ENCODE assay signal across 18 cellular contexts in the genomic region with DNA sequence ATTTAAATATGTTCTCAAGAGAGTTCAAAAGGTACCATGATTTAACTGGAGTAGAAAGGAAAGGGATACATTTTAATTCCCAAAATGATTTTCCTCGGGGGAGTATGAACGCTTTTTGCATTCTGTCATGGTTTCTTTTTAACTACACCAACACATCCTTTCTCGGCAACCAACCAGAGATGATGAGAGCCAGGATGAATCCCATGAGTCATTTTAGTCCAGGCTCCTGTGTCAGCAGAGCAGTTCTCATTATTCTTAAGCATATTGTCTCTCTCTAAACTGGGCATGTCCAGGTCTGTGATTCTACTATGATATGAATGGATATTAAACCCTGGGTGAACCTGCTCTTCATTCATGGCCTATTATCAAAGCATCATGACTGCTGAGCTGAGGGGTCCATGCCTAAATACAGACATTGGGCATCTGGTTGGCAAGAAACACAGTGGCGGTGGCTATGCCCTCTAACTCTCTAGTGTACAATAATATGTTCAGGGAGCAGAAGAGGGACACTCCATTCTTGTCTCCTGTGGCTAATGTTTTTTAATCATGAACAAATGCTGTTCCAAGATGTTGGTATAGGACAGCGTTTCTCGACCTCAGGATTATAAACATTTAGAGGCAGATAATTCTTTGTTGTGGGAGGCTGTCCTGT.
DNase-seq lines count a peak whose midpoint lies in the region; ATAC-seq and TF ChIP-seq lines count a peak whose summit lies in the region.
"Had no signal": no experiment of that assay in that cellular context is flagged by ENCODE, and none has a peak within 500 bp of the region (broad histone marks: within the 10 kb centered on the region; RNA-seq: fewer than 3 reads in every experiment).

No MANE protein-coding gene starts in this region.

- H3K9ac ChIP-seq in adipocyte (ENCODE audit: low read length) = no peak overlapping the region
- H3K9ac ChIP-seq in stomach smooth muscle (ENCODE audit: low read length in 2 of 2) = no peak overlapping the region

- intact Hi-C loops in thyroid gland (cut with DNase I) = no loop called here

- H3K9me3 ChIP-seq in adipocyte (ENCODE audit: control insufficient read depth, low read length) = no peaks in the 10 kb centered on the region
- no peaks in the 10 kb centered on the region for H3K9me3 ChIP-seq in stomach smooth muscle (ENCODE audit: control insufficient read depth in 2 of 2, low read length in 2 of 2)
- no peaks in the 10 kb centered on the region for H3K9me3 ChIP-seq in thyroid gland
- H3K9me3 ChIP-seq: transverse colon had no signal

- ATAC-seq in GM23338 (no peak), HG02623 (IDR thresholded peaks at IDR 0.05; ENCODE audit: unreplicated experiment) (no peak), GM21515 (IDR thresholded peaks at IDR 0.05; ENCODE audit: unreplicated experiment) (no peak)
- ATAC-seq: HCT116, pancreas had no signal

- no peaks in the 10 kb centered on the region for H3K36me3 Mint-ChIP-seq in GM23338 (ENCODE audit: low read depth)

- H3K4me3 Mint-ChIP-seq in GM23338 = no peak overlapping the region
- H3K4me3 Mint-ChIP-seq: T-helper 1 cell treated with Interleukin-12 subunit alpha and Interleukin-12 subunit beta and Interleukin-4 antibody, amounts not matched to agents 30 μg/mL and 1 μg/mL, for 36 hours had no signal

- H3K27me3 ChIP-seq in GM23338 (ENCODE audit: insufficient read depth) (no peaks in the 10 kb centered on the region), adipocyte (replicated peaks; ENCODE audit: control insufficient read depth, insufficient read depth, low read length) (no peaks in the 10 kb centered on the region), stomach smooth muscle (ENCODE audit: control insufficient read depth in 1 of 2, insufficient read depth in 2 of 2, low read length in 2 of 2) (no peaks in the 10 kb centered on the region), thyroid gland (no peaks in the 10 kb centered on the region)
- H3K27me3 ChIP-seq: pancreas, transverse colon had no signal

- H3F3A ChIP-seq in GM23338 (replicated peaks; ENCODE audit: low read depth) = no peaks in the 10 kb centered on the region

- H3K36me3 ChIP-seq in GM23338 (ENCODE audit: insufficient read depth) (no peaks in the 10 kb centered on the region), adipocyte (ENCODE audit: control insufficient read depth, insufficient read depth, low read length, severe bottlenecking) (no peaks in the 10 kb centered on the region), stomach smooth muscle (ENCODE audit: control insufficient read depth in 2 of 2, insufficient read depth in 2 of 2, low read length in 2 of 2) (no peaks in the 10 kb centered on the region), thyroid gland (no peaks in the 10 kb centered on the region)
- H3K36me3 ChIP-seq: transverse colon had no signal

- 86 to 90% methylated on average over 6 of the region's 6 CpGs for WGBS in thyroid gland, 2 donors

- no peak for TF ChIP-seq POLR2A in thyroid gland (IDR thresholded peaks at IDR 0.05)

- no peak overlapping the region for H3K27ac Mint-ChIP-seq in GM23338
- H3K27ac Mint-ChIP-seq: activated T-helper 2 cell treated with anti-CD3 and anti-CD28 coated beads, Interferon-gamma antibody, Interleukin-2, Interleukin-4, amounts not matched to agents 10 μg/mL and 5 μg/mL and 100 μg/mL, durations not matched to agents 14 hours and 24 hours and 36 hours; T-helper 1 cell treated with Interleukin-12 subunit alpha and Interleukin-12 subunit beta and Interleukin-4 antibody, amounts not matched to agents 30 μg/mL and 1 μg/mL, for 36 hours had no signal

- H3K27me3 Mint-ChIP-seq in GM23338 (ENCODE audit: insufficient read depth, low read depth, poor library complexity) = no peaks in the 10 kb centered on the region

- no peaks in the 10 kb centered on the region for H3K9me2 ChIP-seq in GM23338 (ENCODE audit: insufficient read depth)

- no peaks in the 10 kb centered on the region for H4K20me1 ChIP-seq in GM23338 (replicated peaks; ENCODE audit: insufficient read depth)

- TF ChIP-seq CTCF in GM23338 (conservative IDR thresholded peaks at IDR 0.05; ENCODE audit: low read depth in 2 of 2) = no peak
- no peak for TF ChIP-seq CTCF in thyroid gland (IDR thresholded peaks at IDR 0.05)

- no peaks in the 10 kb centered on the region; the same call in 1 of the 2 replicates for H3K4me1 ChIP-seq in GM23338 (ENCODE audit: insufficient read depth)
- no peaks in the 10 kb centered on the region for H3K4me1 ChIP-seq in adipocyte (ENCODE audit: control insufficient read depth, insufficient read depth, low read length)
- H3K4me1 ChIP-seq in stomach smooth muscle (ENCODE audit: control insufficient read depth, insufficient read depth, low read length) = no peaks in the 10 kb centered on the region
- peaks cover 0 to 9% of the 10 kb centered on the region in 2 donors for H3K4me1 ChIP-seq in thyroid gland
- H3K4me1 ChIP-seq: pancreas, transverse colon had no signal

- DNase-seq in GM23338 (ENCODE audit: low spot score) (no peak), adipocyte (ENCODE audit: low read depth) (peak; percentile 22), iris pigment epithelial cell (ENCODE audit: low read depth) (peak; percentile 23), DMS53 treated with DMSO at 0.1 percent for 48 hours (lab: John Stamatoyannopoulos, UW; ENCODE audit: unreplicated experiment) (no peak), thyroid gland (no peak)
- DNase-seq: amniotic stem cell, foreskin melanocyte, NCI-H1436, NCI-H446, pancreas, Right ventricle myocardium superior, transverse colon had no signal

- H3K79me2 ChIP-seq in GM23338 (replicated peaks; ENCODE audit: insufficient read depth) = no peaks in the 10 kb centered on the region

- no peak overlapping the region for H3K27ac ChIP-seq in GM23338 (ENCODE audit: low read depth)
- H3K27ac ChIP-seq in stomach smooth muscle (ENCODE audit: low read length) = peak overlapping the region; percentile 3
- no peak overlapping the region for H3K27ac ChIP-seq in thyroid gland
- H3K27ac ChIP-seq: pancreas, transverse colon had no signal

- 0 out of 2 replicates have a peak overlapping the region, but pooled peaks have one; percentile 43 for H2AFZ ChIP-seq in GM23338

- no peak overlapping the region for H3K4me2 ChIP-seq in GM23338

- no peaks in the 10 kb centered on the region for H3K9me3 Mint-ChIP-seq in GM23338
- H3K9me3 Mint-ChIP-seq: activated T-helper 2 cell treated with anti-CD3 and anti-CD28 coated beads, Interferon-gamma antibody, Interleukin-2, Interleukin-4, amounts not matched to agents 10 μg/mL and 5 μg/mL and 100 μg/mL, durations not matched to agents 14 hours and 24 hours and 36 hours; T-helper 1 cell treated with Interleukin-12 subunit alpha and Interleukin-12 subunit beta and Interleukin-4 antibody, amounts not matched to agents 30 μg/mL and 1 μg/mL, for 36 hours had no signal

- H3K4me3 ChIP-seq in GM23338 = no peak overlapping the region
- H3K4me3 ChIP-seq in adipocyte (ENCODE audit: low read length) = no peak overlapping the region
- no peak overlapping the region for H3K4me3 ChIP-seq in stomach smooth muscle (ENCODE audit: low read length in 2 of 2)
- no peak overlapping the region for H3K4me3 ChIP-seq in thyroid gland (replicated peaks in 1 of 3)
- H3K4me3 ChIP-seq: pancreas, transverse colon had no signal

- H3K4me1 Mint-ChIP-seq in GM23338 = peaks cover 2% of the 10 kb centered on the region; the same call in 2 of the 3 replicates

TF ChIP-seq in GM23338, 12 proteins besides CTCF, POLR2A, EP300 and RAD21 (continues in another document):
- TF ChIP-seq POLR2AphosphoS5 (IDR thresholded peaks at IDR 0.05; ENCODE audit: low read depth) = no peak
- TF ChIP-seq ZNF331 (CRISPR knock-in tag; IDR thresholded peaks at IDR 0.05; ENCODE audit: low read depth) = no peak
- no peak for TF ChIP-seq ZNF114 (CRISPR knock-in tag; IDR thresholded peaks at IDR 0.05)
- TF ChIP-seq STAT1 (IDR thresholded peaks at IDR 0.05; ENCODE audit: unreplicated experiment) = no peak

Comparison
In these comparisons a context has a peak if more than half of its experiments do, and no peak if none do; other contexts are left out.
1. DNase-seq: peak in adipocyte (single experiment) and iris pigment epithelial cell (single experiment); none in GM23338 (single experiment), DMS53 treated with DMSO at 0.1 percent for 48 hours (single experiment) and thyroid gland (0 of 2).